In the genomic region with DNA sequence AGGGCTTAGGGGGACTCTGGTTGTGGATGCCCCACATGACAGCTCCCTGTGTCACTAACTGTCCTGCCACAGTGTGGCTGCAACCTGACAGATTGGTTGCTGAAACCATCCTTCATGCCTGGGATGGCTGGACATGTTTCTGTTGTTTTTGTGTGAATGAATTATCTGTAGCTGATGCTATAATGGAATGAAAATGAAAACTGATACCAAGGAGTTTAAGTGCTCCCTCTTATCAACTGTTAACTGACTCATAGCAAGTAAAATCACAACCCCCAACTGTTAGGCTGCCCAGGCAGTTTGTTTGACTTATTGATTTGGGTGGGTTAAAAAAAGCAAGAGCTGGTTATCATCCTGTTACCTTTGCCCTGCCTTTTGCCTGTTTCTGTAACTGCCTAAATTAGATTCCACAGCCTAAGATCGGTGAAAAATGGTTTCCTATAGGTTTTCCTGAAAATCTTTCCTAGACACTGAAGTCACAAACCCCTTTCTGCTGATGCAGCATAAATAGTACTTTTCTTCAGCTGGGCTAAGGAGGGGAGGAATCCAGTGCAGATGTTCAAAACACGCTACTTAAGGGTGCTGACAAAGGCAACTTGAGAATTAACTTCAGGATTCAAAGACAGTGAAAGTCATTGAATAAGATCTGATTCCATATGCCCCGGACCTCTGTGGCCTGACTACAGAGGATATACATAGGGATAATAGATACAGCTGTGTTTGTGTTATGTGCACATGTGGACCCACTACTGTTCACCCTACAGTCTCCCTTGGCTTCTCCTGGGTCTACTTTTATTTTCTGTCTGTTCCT, we compare ENCODE assay signal across 10 cellular contexts. TPM values are rescaled to one million over a fixed set of nuclear protein-coding genes. Genes with fewer than 3 reads are reported as not detected.
DNase-seq lines count a peak whose midpoint lies in the region; ATAC-seq and TF ChIP-seq lines count a peak whose summit lies in the region.
"Had no signal": no experiment of that assay in that cellular context is flagged by ENCODE, and none has a peak within 500 bp of the region (broad histone marks: within the 10 kb centered on the region; RNA-seq: fewer than 3 reads in every experiment).

No MANE protein-coding gene starts in this region.

- H3K9me3 ChIP-seq in lower lobe of right lung: no peaks in the 10 kb centered on the region

- H3K27ac ChIP-seq in lower lobe of right lung: peak overlapping the region; percentile 64
- H3K27ac ChIP-seq: skin epidermis had no signal

- H3K4me3 ChIP-seq in lower lobe of right lung: no peak overlapping the region
- H3K4me3 ChIP-seq: skin epidermis had no signal

- TF ChIP-seq CTCF in CD14-positive monocyte (IDR thresholded peaks at IDR 0.05) (no peak), GM13977 (IDR thresholded peaks at IDR 0.05; ENCODE audit: extremely low read depth, insufficient read depth, missing control alignments) (no peak), WTC11 (IDR thresholded peaks at IDR 0.05) (no peak), lower lobe of right lung (IDR thresholded peaks at IDR 0.05) (no peak)

- peaks cover 0 to 7% (median 2%) of the 10 kb centered on the region in 7 donors for H3K9me3 Mint-ChIP-seq in CD14-positive monocyte
- H3K9me3 Mint-ChIP-seq in WTC11: no peaks in the 10 kb centered on the region
- H3K9me3 Mint-ChIP-seq: central memory CD8-positive, alpha-beta T cell had no signal

- H3K27me3 ChIP-seq in lower lobe of right lung (ENCODE audit: low read depth): no peaks in the 10 kb centered on the region

- DNase-seq in CD14-positive monocyte (ENCODE audit: low spot score) (no peak), GM13977 (ENCODE audit: low spot score) (peak; percentile 43), WTC11 (ENCODE audit: low spot score) (no peak), lower lobe of right lung (no peak), A172 (ENCODE audit: low spot score) (no peak)

- intact Hi-C loops in CD14-positive monocyte (cut with micrococcal nuclease) (no loop called here), lower lobe of right lung (cut with DNase I) (no loop called here)

- POLR2A ChIA-PET in WTC11 (lab: Charles Lee): interaction anchor here (0.7 to 5.9 kb wide), 2 partner anchors 9 to 10 kb away, joined by 3 to 46 read pairs; a partner anchor contains a TSS

- CTCF ChIA-PET in WTC11 (lab: Charles Lee): interaction anchor here (3.9 kb wide), 1 partner anchor 9 kb away, joined by 12 read pairs; a partner anchor contains a TSS

- H3K4me1 ChIP-seq in lower lobe of right lung: peaks cover 47% of the 10 kb centered on the region

- in situ Hi-C loops in GM13977 (cut with MboI; ENCODE audit: low pct_unique_long_range_greater_than_20kb, low sequenced_read_pairs, unreplicated experiment): no loop called here

- peaks cover 77% of the 10 kb centered on the region for H3K4me1 Mint-ChIP-seq in CD14-positive monocyte
- H3K4me1 Mint-ChIP-seq in WTC11: peaks cover 54% of the 10 kb centered on the region

- H3K36me3 ChIP-seq in lower lobe of right lung: peaks cover 17% of the 10 kb centered on the region

- ATAC-seq in WTC11 (no peak), lower lobe of right lung (no peak), GM19455 (IDR thresholded peaks at IDR 0.05; ENCODE audit: unreplicated experiment) (no peak), GM21526 (IDR thresholded peaks at IDR 0.05; ENCODE audit: low FRiP score, unreplicated experiment) (no peak), HG02884 (IDR thresholded peaks at IDR 0.05; ENCODE audit: unreplicated experiment) (no peak)

- H3K27ac Mint-ChIP-seq in CD14-positive monocyte (peak overlapping the region; percentile 46 to 87 (median 86)), WTC11 (peak overlapping the region; percentile 51; the same call in 1 of the 2 replicates)

- H3K36me3 Mint-ChIP-seq in CD14-positive monocyte: peaks cover 63 to 80% of the 10 kb centered on the region in 2 donors
- peaks cover 10% of the 10 kb centered on the region for H3K36me3 Mint-ChIP-seq in WTC11

- H3K4me3 Mint-ChIP-seq in CD14-positive monocyte (peak overlapping the region in 1 of 2 donors; percentile 61), WTC11 (no peak overlapping the region)
- H3K4me3 Mint-ChIP-seq: central memory CD8-positive, alpha-beta T cell had no signal

- H3K27me3 Mint-ChIP-seq in CD14-positive monocyte (ENCODE audit: low read depth in 3 of 3): peaks cover 0 to 3% (median 0%) of the 10 kb centered on the region in 3 donors
- H3K27me3 Mint-ChIP-seq in WTC11 (ENCODE audit: low read depth): no peaks in the 10 kb centered on the region
- H3K27me3 Mint-ChIP-seq: central memory CD8-positive, alpha-beta T cell had no signal

TF ChIP-seq in WTC11, 78 proteins besides CTCF, POLR2A, EP300 and RAD21:
- TF ChIP-seq GABPB1 (CRISPR knock-in tag; IDR thresholded peaks at IDR 0.05) (peak; percentile 70; the same call in 1 of the 2 replicates), ZNF263 (CRISPR knock-in tag; IDR thresholded peaks at IDR 0.05; ENCODE audit: low read depth) (no peak)
TF ChIP-seq in WTC11: peak in this region for 1.

RNA-seq across cellular contexts. Expression of a gene that starts 5.7 kb away (rescaled TPM):
- polyA plus RNA-seq in CD14-positive monocyte: 10 to 100 TPM; 29.4 to 62.4 TPM
- total RNA-seq in WTC11 (2021) (48.2 to 53.5 TPM (median 50.8 TPM) in 3 replicates), lower lobe of right lung (27.5 TPM)
- 4.0 and 4.2 TPM in 2 replicates for total RNA-seq in A172 (2014; rRNA removed; shearing (Covaris generic))

RNA-seq across cellular contexts. Expression of a gene that starts 9.8 kb away (rescaled TPM):
- 10 to 100 TPM; 17.0 to 34.4 TPM for polyA plus RNA-seq in CD14-positive monocyte
- total RNA-seq in WTC11 (2021): 7.0 to 8.2 TPM (median 7.6 TPM) in 3 replicates
- total RNA-seq in lower lobe of right lung: 15.1 TPM
- total RNA-seq in A172 (2014; rRNA removed; shearing (Covaris generic)): 1.8 and 2.3 TPM in 2 replicates

RNA-seq across cellular contexts. Expression of a gene that starts 36.4 kb away (rescaled TPM):
- 10 to 100 TPM in 1 of 2 donors, 1 to 10 TPM in 1; 8.3 to 10.6 TPM for polyA plus RNA-seq in CD14-positive monocyte
- total RNA-seq in WTC11 (2021) (35.5 to 42.2 TPM (median 38.0 TPM) in 3 replicates), lower lobe of right lung (15.4 TPM)
- 15.2 and 16.1 TPM in 2 replicates for total RNA-seq in A172 (2014; rRNA removed; shearing (Covaris generic))
